8 cellular contexts compared by ENCODE assay signal in genomic region chr9:21994526-21994995, GRCh38. TPM values are rescaled to one million over a fixed set of nuclear protein-coding genes. Genes with fewer than 3 reads are reported as not detected.
A peak's percentile ranks its signal among the peaks of the same experiment; 100 is the strongest.
DNase-seq lines count a peak whose midpoint lies in the region; ATAC-seq and TF ChIP-seq lines count a peak whose summit lies in the region.

TSS of gene CDKN2B-AS1 (plus strand) at chr9:21994791.

- H2AFZ ChIP-seq in neural progenitor cell (replicated peaks): peak within 1 kb of the TSS; percentile 60

- H3K9ac ChIP-seq in neural progenitor cell: no peak within 1 kb of the TSS

- no peaks in the 10 kb centered on the region for H3K79me2 ChIP-seq in neural progenitor cell (ENCODE audit: low read depth)

- H3K27me3 ChIP-seq in CD4-positive, CD25-positive, alpha-beta regulatory T cell (ENCODE audit: control insufficient read depth, insufficient read depth, low read length): peaks cover 3% of the 10 kb centered on the region
- H3K27me3 ChIP-seq in neural progenitor cell: peaks cover 100% of the 10 kb centered on the region

- H3K36me3 ChIP-seq in CD4-positive, CD25-positive, alpha-beta regulatory T cell (ENCODE audit: control insufficient read depth, insufficient read depth, low read length): peaks cover 2% of the 10 kb centered on the region
- no peaks in the 10 kb centered on the region for H3K36me3 ChIP-seq in neural progenitor cell

- H3K27ac Mint-ChIP-seq in CD4-positive, CD25-positive, alpha-beta regulatory T cell: peak within 1 kb of the TSS; percentile 94 to 97 (median 96)
- no peak within 1 kb of the TSS for H3K27ac Mint-ChIP-seq in neural progenitor cell

- peak within 1 kb of the TSS; percentile 88 for H3K27ac ChIP-seq in CD4-positive, CD25-positive, alpha-beta regulatory T cell (ENCODE audit: insufficient read depth, low read length, poor library complexity, severe bottlenecking)
- H3K27ac ChIP-seq in neural progenitor cell: no peak within 1 kb of the TSS

- ATAC-seq in CD4-positive, CD25-positive, alpha-beta regulatory T cell (ENCODE audit: low read depth in 2 of 2): peak; percentile 34 to 41
- peak; percentile 49 for ATAC-seq in GM19035 (IDR thresholded peaks at IDR 0.05; ENCODE audit: unreplicated experiment)
- ATAC-seq in HG03139 (IDR thresholded peaks at IDR 0.05; ENCODE audit: unreplicated experiment): peak; percentile 31

- peaks cover 36% of the 10 kb centered on the region for H3F3A ChIP-seq in neural progenitor cell (ENCODE audit: low read depth)

- peaks cover 8% of the 10 kb centered on the region for H3K27me3 Mint-ChIP-seq in CD4-positive, CD25-positive, alpha-beta regulatory T cell
- H3K27me3 Mint-ChIP-seq in neural progenitor cell (ENCODE audit: insufficient read depth, low read depth): peaks cover 65% of the 10 kb centered on the region

- no peaks in the 10 kb centered on the region for H3K9me3 ChIP-seq in CD4-positive, CD25-positive, alpha-beta regulatory T cell (ENCODE audit: control insufficient read depth in 2 of 2, low read length in 2 of 2)
- no peaks in the 10 kb centered on the region for H3K9me3 ChIP-seq in neural progenitor cell (ENCODE audit: low read depth)

- H3K4me3 Mint-ChIP-seq in CD4-positive, CD25-positive, alpha-beta regulatory T cell: peak within 1 kb of the TSS; percentile 86 to 99 (median 98)
- H3K4me3 Mint-ChIP-seq in neural progenitor cell: peak within 1 kb of the TSS; percentile 91

- peaks cover 23% of the 10 kb centered on the region for H3K4me1 ChIP-seq in CD4-positive, CD25-positive, alpha-beta regulatory T cell (ENCODE audit: control insufficient read depth, insufficient read depth, low read length, poor library complexity, severe bottlenecking)
- peaks cover 6% of the 10 kb centered on the region for H3K4me1 ChIP-seq in neural progenitor cell

- H4K20me1 ChIP-seq in neural progenitor cell (ENCODE audit: low read depth): peaks cover 74% of the 10 kb centered on the region

- DNase-seq in CD4-positive, CD25-positive, alpha-beta regulatory T cell: peak in 2 of 3 donors; percentile 26 to 80
- DNase-seq in NCI-H345 (lab: John Stamatoyannopoulos, UW) (peak; percentile 91), fibroblast of villous mesenchyme (ENCODE audit: low read depth) (peak; percentile 84), neural progenitor cell (ENCODE audit: low spot score) (peak; percentile 55), NCI-H1417 treated with DMSO at 0.1 percent for 48 hours (lab: John Stamatoyannopoulos, UW) (no peak)
- peak; percentile 75 for DNase-seq in activated CD8-positive, alpha-beta memory T cell treated with anti-CD3 and anti-CD28 coated beads, Interleukin-2, amount 50 U/mL, for 48 hours

- peak within 1 kb of the TSS; percentile 95 for H3K4me2 ChIP-seq in neural progenitor cell

- H3K4me1 Mint-ChIP-seq in CD4-positive, CD25-positive, alpha-beta regulatory T cell: peaks cover 0 to 30% (median 20%) of the 10 kb centered on the region in 4 donors
- peaks cover 18% of the 10 kb centered on the region for H3K4me1 Mint-ChIP-seq in neural progenitor cell

- peaks cover 0 to 2% (median 0%) of the 10 kb centered on the region in 7 donors for H3K9me3 Mint-ChIP-seq in CD4-positive, CD25-positive, alpha-beta regulatory T cell
- H3K9me3 Mint-ChIP-seq in neural progenitor cell: peaks cover 2% of the 10 kb centered on the region

- H3K36me3 Mint-ChIP-seq in CD4-positive, CD25-positive, alpha-beta regulatory T cell: no peaks in the 10 kb centered on the region
- peaks cover 2% of the 10 kb centered on the region for H3K36me3 Mint-ChIP-seq in neural progenitor cell

- peak within 1 kb of the TSS; percentile 94 for H3K4me3 ChIP-seq in CD4-positive, CD25-positive, alpha-beta regulatory T cell (ENCODE audit: low read depth, low read length)
- peak within 1 kb of the TSS; percentile 92 for H3K4me3 ChIP-seq in fibroblast of villous mesenchyme (ENCODE audit: low read depth, low read length)
- H3K4me3 ChIP-seq in neural progenitor cell: peak within 1 kb of the TSS; percentile 57

- TF ChIP-seq CTCF in fibroblast of villous mesenchyme (IDR thresholded peaks at IDR 0.05; ENCODE audit: insufficient read depth, low read depth, low read length) (no peak), neural progenitor cell (IDR thresholded peaks at IDR 0.05) (no peak)

RNA-seq across cellular contexts. Expression of gene CDKN2B-AS1, which starts in this region (rescaled TPM):
- 0.99 TPM for total RNA-seq in CD4-positive, CD25-positive, alpha-beta regulatory T cell
- polyA plus RNA-seq in CD4-positive, CD25-positive, alpha-beta regulatory T cell: 1 to 10 TPM in 1 of 4 donors, under 1 TPM in 1, not detected in 2; 0.36 to 1.1 TPM
- total RNA-seq in fibroblast of villous mesenchyme (5.2 and 9.5 TPM in 2 replicates), neural progenitor cell (ENCODE audit: low replicate concordance) (not detected in 2 replicates)

Comparison
In these comparisons a context has a peak if more than half of its experiments do, and no peak if none do; other contexts are left out.
1. Peak in DNase-seq, H3K4me3 ChIP-seq and H3K4me2 ChIP-seq in neural progenitor cell; RNA of the gene not detected or under 1 TPM.